9 cellular contexts compared by ENCODE assay signal in genomic region chr3:67109651-67110204, GRCh38.
DNase-seq lines count a peak whose midpoint lies in the region; ATAC-seq and TF ChIP-seq lines count a peak whose summit lies in the region.
"Had no signal": no experiment of that assay in that cellular context is flagged by ENCODE, and none has a peak within 500 bp of the region (broad histone marks: within the 10 kb centered on the region; RNA-seq: fewer than 3 reads in every experiment).

No MANE protein-coding gene starts in this region.

- H3K27me3 ChIP-seq in breast epithelium = no peaks in the 10 kb centered on the region
- no peaks in the 10 kb centered on the region for H3K27me3 ChIP-seq in endodermal cell (ENCODE audit: control insufficient read depth, insufficient read depth, low read length, poor library complexity, severe bottlenecking)
- no peaks in the 10 kb centered on the region for H3K27me3 ChIP-seq in neuronal stem cell (ENCODE audit: control insufficient read depth in 3 of 3, insufficient read depth in 3 of 3, low read depth in 1 of 3, low read length in 3 of 3)

- no peaks in the 10 kb centered on the region for H3K4me1 ChIP-seq in breast epithelium
- no peaks in the 10 kb centered on the region for H3K4me1 ChIP-seq in endodermal cell (ENCODE audit: control insufficient read depth, insufficient read depth, low read length)
- H3K4me1 ChIP-seq in neuronal stem cell (ENCODE audit: control insufficient read depth in 2 of 2, insufficient read depth in 1 of 2, low read depth in 1 of 2, low read length in 2 of 2) = peaks cover 0 to 2% of the 10 kb centered on the region in 2 donors

- H2BK5ac ChIP-seq in neuronal stem cell (ENCODE audit: low read length) = no peak overlapping the region

- no peak overlapping the region for H2BK15ac ChIP-seq in neuronal stem cell (ENCODE audit: low read length)

- CTCF ChIA-PET in MCF 10A (lab: Yijun Ruan, JAX) = interaction anchor here (0.6 to 1.8 kb wide), 19 partner anchors 8 to 1784 kb away, joined by 3 to 13 read pairs (median 4); no protein-coding TSS in a partner anchor

- H3K27ac Mint-ChIP-seq in MCF 10A (ENCODE audit: low read depth, unreplicated experiment) (no peak overlapping the region), endodermal cell (no peak overlapping the region)
- H3K27ac Mint-ChIP-seq: stimulated activated naive CD8-positive, alpha-beta T cell treated with anti-CD3 and anti-CD28 coated beads, Interleukin-15, Interleukin-2, amounts not matched to agents 100 ng/mL and 50 ng/mL, for 24 hours had no signal

- POLR2A ChIA-PET in MCF 10A (lab: Yijun Ruan, JAX) = no interaction called here

- H3K27me3 Mint-ChIP-seq in MCF 10A (ENCODE audit: insufficient read depth, unreplicated experiment) = peaks cover 26% of the 10 kb centered on the region
- no peaks in the 10 kb centered on the region for H3K27me3 Mint-ChIP-seq in endodermal cell (ENCODE audit: insufficient read depth)

- no peaks in the 10 kb centered on the region for H3K36me3 ChIP-seq in breast epithelium
- no peaks in the 10 kb centered on the region for H3K36me3 ChIP-seq in endodermal cell (ENCODE audit: control insufficient read depth, insufficient read depth, low read length)
- no peaks in the 10 kb centered on the region for H3K36me3 ChIP-seq in neuronal stem cell (replicated peaks in 1 of 2; ENCODE audit: control insufficient read depth in 2 of 2, insufficient read depth in 2 of 2, low read length in 2 of 2)

- H2AFZ ChIP-seq in neuronal stem cell (ENCODE audit: low read length) = no peak overlapping the region

- intact Hi-C loops in MCF 10A (cut with micrococcal nuclease) = loop anchor here (5.0 kb wide), 1 partner anchor 248 kb away; no protein-coding TSS in a partner anchor
- intact Hi-C loops in breast epithelium (cut with DNase I; ENCODE audit: low total_unique reads) = no loop called here

- H3K9me3 ChIP-seq in breast epithelium = no peaks in the 10 kb centered on the region
- H3K9me3 ChIP-seq in endodermal cell (ENCODE audit: control insufficient read depth, low read length) = no peaks in the 10 kb centered on the region
- H3K9me3 ChIP-seq in neuronal stem cell (replicated peaks in 1 of 2; ENCODE audit: control insufficient read depth in 2 of 2, insufficient read depth in 1 of 2, low read depth in 1 of 2, low read length in 2 of 2) = no peaks in the 10 kb centered on the region

- no peak overlapping the region for H3K23ac ChIP-seq in neuronal stem cell (ENCODE audit: low read depth, low read length, poor library complexity)

- peak; percentile 52 for TF ChIP-seq CTCF in MCF 10A (IDR thresholded peaks at IDR 0.05; ENCODE audit: unreplicated experiment)
- peak in 1 of 3 donors; percentile 36 for TF ChIP-seq CTCF in breast epithelium (IDR thresholded peaks at IDR 0.05)
- TF ChIP-seq CTCF in endodermal cell (conservative IDR thresholded peaks at IDR 0.05) = peak; percentile 81

- H3K4me3 ChIP-seq in breast epithelium = no peak overlapping the region
- no peak overlapping the region for H3K4me3 ChIP-seq in endodermal cell (ENCODE audit: low read length)
- no peak overlapping the region for H3K4me3 ChIP-seq in neuronal stem cell (ENCODE audit: low read length in 2 of 2)

- no peak overlapping the region for H3K18ac ChIP-seq in neuronal stem cell (ENCODE audit: low read length)

- DNase-seq in MCF 10A (ENCODE audit: unreplicated experiment) (peak; percentile 45), breast epithelium (ENCODE audit: low spot score in 2 of 2) (no peak), NCI-H460 (ENCODE audit: extremely low read depth, low read depth) (peak; percentile 9), endodermal cell (no peak), neuronal stem cell (ENCODE audit: low spot score) (peak; percentile 40), DMS79 treated with DMSO at 0.1 percent for 48 hours (lab: John Stamatoyannopoulos, UW) (no peak), NCI-H1436 (lab: John Stamatoyannopoulos, UW) (no peak)

- no peak overlapping the region for H2BK12ac ChIP-seq in neuronal stem cell (ENCODE audit: low read length)

- H3K14ac ChIP-seq in neuronal stem cell (ENCODE audit: low read length) = no peak overlapping the region

- no peak overlapping the region for H4K91ac ChIP-seq in neuronal stem cell (ENCODE audit: low read depth, low read length, poor library complexity)

- H3K27ac ChIP-seq in breast epithelium (no peak overlapping the region), endodermal cell (ENCODE audit: low read depth, low read length) (no peak overlapping the region), neuronal stem cell (replicated peaks; ENCODE audit: low read length) (no peak overlapping the region)

- H2AK5ac ChIP-seq in neuronal stem cell (ENCODE audit: low read depth, low read length) = no peak overlapping the region

- H3K79me1 ChIP-seq in neuronal stem cell (ENCODE audit: low read depth, low read length) = no peaks in the 10 kb centered on the region

- no TSS peak for BruUV-seq in MCF 10A (replicated peaks; lab: Mats Ljungman, UMichigan)

- H3K4me2 ChIP-seq in neuronal stem cell (ENCODE audit: insufficient read depth, low read length, poor library complexity, severe bottlenecking) = no peak overlapping the region

- no peak overlapping the region for H3K4ac ChIP-seq in neuronal stem cell (ENCODE audit: low read length)

- H3K4me1 Mint-ChIP-seq in MCF 10A (ENCODE audit: insufficient read depth, unreplicated experiment) (no peaks in the 10 kb centered on the region), endodermal cell (no peaks in the 10 kb centered on the region)

- H3K9ac ChIP-seq in endodermal cell (ENCODE audit: extremely low read depth, low read length, poor library complexity, severe bottlenecking) (no peak overlapping the region), neuronal stem cell (ENCODE audit: low read depth, low read length, poor library complexity) (no peak overlapping the region)

- TF ChIP-seq POLR2A in breast epithelium (IDR thresholded peaks at IDR 0.05) = no peak

- H2BK120ac ChIP-seq in neuronal stem cell (ENCODE audit: low read depth, low read length) = no peak overlapping the region

- WGBS in endodermal cell (ENCODE audit: insufficient coverage in 1 of 2, insufficient read length in 1 of 2), 2 experiments = 41 to 100% methylated on average over 1 to 3 of the region's 3 CpGs
- WGBS in neuronal stem cell (ENCODE audit: extremely low coverage in 2 of 2, insufficient read length in 2 of 2, insufficient replicate concordance in 1 of 2), 2 donors = no CpG with 5 or more reads among the region's 3 CpGs

- H3K9me3 Mint-ChIP-seq in MCF 10A (ENCODE audit: unreplicated experiment) = no peaks in the 10 kb centered on the region
- H3K9me3 Mint-ChIP-seq in endodermal cell = peaks cover under 1% of the 10 kb centered on the region

- no peak for ATAC-seq in HG03159 (IDR thresholded peaks at IDR 0.05; ENCODE audit: unreplicated experiment)

- no peak overlapping the region for H4K8ac ChIP-seq in neuronal stem cell (ENCODE audit: low read depth, low read length)

- H3K36me3 Mint-ChIP-seq in MCF 10A (ENCODE audit: insufficient read depth, unreplicated experiment) (no peaks in the 10 kb centered on the region), endodermal cell (ENCODE audit: low read depth) (no peaks in the 10 kb centered on the region)

- H3K4me3 Mint-ChIP-seq in MCF 10A (ENCODE audit: unreplicated experiment) (no peak overlapping the region), endodermal cell (no peak overlapping the region)
- H3K4me3 Mint-ChIP-seq: stimulated activated naive CD8-positive, alpha-beta T cell treated with anti-CD3 and anti-CD28 coated beads, Interleukin-15, Interleukin-2, amounts not matched to agents 100 ng/mL and 50 ng/mL, for 24 hours had no signal

Comparison
In these comparisons a context has a peak if more than half of its experiments do, and no peak if none do; other contexts are left out.
1. DNase-seq: peak in MCF 10A (single experiment), NCI-H460 (single experiment) and neuronal stem cell (single experiment); none in breast epithelium (0 of 2), endodermal cell (single experiment), DMS79 treated with DMSO at 0.1 percent for 48 hours (single experiment) and NCI-H1436 (single experiment).